24 cellular contexts compared by ENCODE assay signal in the genomic region with DNA sequence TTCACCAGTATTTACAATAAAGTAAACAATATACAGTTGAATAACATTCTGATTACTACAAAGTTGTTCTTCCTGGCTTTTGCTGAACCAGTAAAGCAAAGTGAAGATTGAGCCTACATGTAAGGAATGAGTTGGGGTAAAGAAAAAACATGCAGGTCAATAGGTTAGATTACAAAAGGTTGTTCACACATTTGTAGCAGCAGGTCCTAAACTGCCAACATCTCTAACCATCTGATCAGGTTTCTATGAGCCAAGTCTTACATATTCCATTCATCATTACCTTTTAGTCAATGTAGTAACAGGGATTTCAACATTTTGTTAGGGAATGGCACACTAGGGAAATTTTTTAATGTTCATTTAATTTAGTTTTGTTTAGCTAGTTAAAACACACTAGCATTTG. TPM values are rescaled to one million over a fixed set of nuclear protein-coding genes. Genes with fewer than 3 reads are reported as not detected.
DNase-seq lines count a peak whose midpoint lies in the region; ATAC-seq, FAIRE-seq and TF ChIP-seq lines count a peak whose summit lies in the region.
"Had no signal": no experiment of that assay in that cellular context is flagged by ENCODE, and none has a peak within 500 bp of the region (broad histone marks: within the 10 kb centered on the region; RNA-seq: fewer than 3 reads in every experiment).

No MANE protein-coding gene starts in this region.

- no peak overlapping the region for H4K8ac ChIP-seq in IMR-90 (ENCODE audit: low read depth in 2 of 2, low read length in 2 of 2)

- no peaks in the 10 kb centered on the region; the same call in 1 of the 2 replicates for H3K36me3 ChIP-seq in IMR-90 (ENCODE audit: control insufficient read depth, insufficient read depth, low read length)
- no peaks in the 10 kb centered on the region for H3K36me3 ChIP-seq in brain microvascular endothelial cell (replicated peaks)
- H3K36me3 ChIP-seq: BLaER1 treated with 17β-estradiol and CSF1 and Interleukin-3, amounts not matched to agents 10 nM and 100 nM had no signal

- no peak overlapping the region for H3K27ac ChIP-seq in IMR-90 (ENCODE audit: insufficient read depth, low read length)
- H3K27ac ChIP-seq in brain microvascular endothelial cell: no peak overlapping the region
- H3K27ac ChIP-seq: A549 had no signal

- H3K4me2 ChIP-seq in IMR-90 (ENCODE audit: low read depth, low read length): no peak overlapping the region
- H3K4me2 ChIP-seq: A549 had no signal

- intact Hi-C loops in IMR-90 (cut with micrococcal nuclease): no loop called here
- intact Hi-C loops in dendritic cell treated with granulocyte-macrophage colony-stimulating factor and Interleukin-4, amounts not matched to agents 40 ng/mL and 50 ng/mL, for 4 days (cut with micrococcal nuclease): loop anchor here (2.0 kb wide), 1 partner anchor 13 kb away; no protein-coding TSS in a partner anchor

- H2BK20ac ChIP-seq in IMR-90 (ENCODE audit: low read depth, low read length): no peak overlapping the region

- H3K4me3 Mint-ChIP-seq in dendritic cell treated with granulocyte-macrophage colony-stimulating factor and Interleukin-4, amounts not matched to agents 40 ng/mL and 50 ng/mL, for 4 days: no peak overlapping the region
- H3K4me3 Mint-ChIP-seq: CD4-positive, alpha-beta T cell had no signal

- no peak overlapping the region for H3K18ac ChIP-seq in IMR-90 (ENCODE audit: low read depth, low read length)

- H3K4ac ChIP-seq in IMR-90 (ENCODE audit: low read depth, low read length): no peak overlapping the region

- no TSS peak for BruUV-seq in IMR-90 (replicated peaks; lab: Mats Ljungman, UMichigan)

- no peak overlapping the region for H3K14ac ChIP-seq in IMR-90 (replicated peaks; ENCODE audit: low read depth, low read length)

- no peak overlapping the region for H2BK5ac ChIP-seq in IMR-90 (ENCODE audit: low read depth, low read length, poor library complexity, severe bottlenecking)

- H2BK120ac ChIP-seq in IMR-90 (ENCODE audit: low read depth, low read length): 0 out of 2 replicates have a peak overlapping the region, but pooled peaks have one; percentile 6

- H4K5ac ChIP-seq in IMR-90 (ENCODE audit: low read depth, low read length): no peak overlapping the region

- POLR2A ChIA-PET in IMR-90 (lab: Charles Lee; ENCODE audit: unreplicated experiment): no interaction called here

- H3K4me3 ChIP-seq in IMR-90 (ENCODE audit: insufficient read depth, low read depth, low read length): no peak overlapping the region
- no peak overlapping the region for H3K4me3 ChIP-seq in brain microvascular endothelial cell (ENCODE audit: low read depth, low read length)
- H3K4me3 ChIP-seq: A549; BLaER1 treated with 17β-estradiol and CSF1 and Interleukin-3, amounts not matched to agents 10 nM and 100 nM; GM12878 had no signal

- TF ChIP-seq RAD21 in IMR-90 (IDR thresholded peaks at IDR 0.05; ENCODE audit: low read length): no peak

- DNase-seq in GM12891 (ENCODE audit: insufficient read length, low spot score) (no peak), IMR-90 (no peak), renal cortical epithelial cell (ENCODE audit: low read depth) (peak; percentile 30), NCI-H345 (lab: John Stamatoyannopoulos, UW) (no peak), GDM1 (lab: John Stamatoyannopoulos, UW) (no peak), brain microvascular endothelial cell (no peak)
- DNase-seq: CD4-positive, alpha-beta T cell; COR-L47; NCI-H1092 treated with DMSO at 0.1 percent for 48 hours; NCI-H1436 treated with DMSO at 0.1 percent for 48 hours; NCI-H1930; NCI-H510A; NCI-H69; SHP77; T-helper 1 cell had no signal

- TF ChIP-seq POLR2A in GM12891 (IDR thresholded peaks at IDR 0.05; ENCODE audit: low read depth, low read length) (no peak), IMR-90 (IDR thresholded peaks at IDR 0.05; ENCODE audit: low read depth, low read length) (no peak)

- H3K4me1 ChIP-seq in IMR-90 (ENCODE audit: control insufficient read depth, insufficient read depth, low read length): peaks cover 5% of the 10 kb centered on the region

- peaks cover 70% of the 10 kb centered on the region for H3K4me1 Mint-ChIP-seq in dendritic cell treated with granulocyte-macrophage colony-stimulating factor and Interleukin-4, amounts not matched to agents 40 ng/mL and 50 ng/mL, for 4 days (ENCODE audit: low read depth)

- peak overlapping the region; percentile 76 for H3K27ac Mint-ChIP-seq in dendritic cell treated with granulocyte-macrophage colony-stimulating factor and Interleukin-4, amounts not matched to agents 40 ng/mL and 50 ng/mL, for 4 days
- H3K27ac Mint-ChIP-seq: CD4-positive, alpha-beta T cell had no signal

- H3K9me3 Mint-ChIP-seq in dendritic cell treated with granulocyte-macrophage colony-stimulating factor and Interleukin-4, amounts not matched to agents 40 ng/mL and 50 ng/mL, for 4 days: no peaks in the 10 kb centered on the region
- H3K9me3 Mint-ChIP-seq: CD4-positive, alpha-beta T cell had no signal

- peaks cover 11% of the 10 kb centered on the region for H3K9me1 ChIP-seq in IMR-90 (ENCODE audit: insufficient read depth, low read length)

- H4K91ac ChIP-seq in IMR-90 (ENCODE audit: insufficient read depth, low read depth, low read length): no peak overlapping the region

- no peaks in the 10 kb centered on the region for H3K27me3 ChIP-seq in IMR-90 (ENCODE audit: control insufficient read depth, insufficient read depth, low read length)
- no peaks in the 10 kb centered on the region for H3K27me3 ChIP-seq in brain microvascular endothelial cell (replicated peaks)
- H3K27me3 ChIP-seq: BLaER1 treated with 17β-estradiol and CSF1 and Interleukin-3, amounts not matched to agents 10 nM and 100 nM had no signal

- H3K9me3 ChIP-seq in IMR-90 (ENCODE audit: control insufficient read depth, insufficient read depth, low read length): no peaks in the 10 kb centered on the region
- H3K9me3 ChIP-seq: A549; BLaER1 treated with 17β-estradiol and CSF1 and Interleukin-3, amounts not matched to agents 10 nM and 100 nM had no signal

- in situ Hi-C loops in IMR-90 (cut with MboI; ENCODE audit: low sequenced_read_pairs) (no loop called here), brain microvascular endothelial cell (cut with HindIII; ENCODE audit: low pct_ligation_motif_present, low sequenced_read_pairs) (no loop called here)

- dilution Hi-C loops in IMR-90 (cut with HindIII; ENCODE audit: low sequenced_read_pairs, unreplicated experiment): no loop called here

- peak; percentile 33 for FAIRE-seq in GM12891 (lab: Jason Lieb, UNC)
- FAIRE-seq: A549, G401.6, H1 had no signal

- H2AFZ ChIP-seq in IMR-90 (replicated peaks; ENCODE audit: low read length, poor library complexity): no peak overlapping the region

- no peak overlapping the region for H3K9ac ChIP-seq in IMR-90 (ENCODE audit: low read depth, low read length)
- H3K9ac ChIP-seq: BLaER1 treated with 17β-estradiol and CSF1 and Interleukin-3, amounts not matched to agents 10 nM and 100 nM had no signal

- no peak overlapping the region for H3K56ac ChIP-seq in IMR-90 (ENCODE audit: extremely low read depth, insufficient read depth, low read length)

- no peak overlapping the region for H2BK15ac ChIP-seq in IMR-90 (ENCODE audit: low read depth, low read length)

- peaks cover 0 to 3% of the 10 kb centered on the region in 2 experiments; a peak in 1 of 4 replicates for H3K79me1 ChIP-seq in IMR-90 (ENCODE audit: low read depth in 1 of 2, low read length in 2 of 2)

- no peaks in the 10 kb centered on the region for H3K36me3 Mint-ChIP-seq in dendritic cell treated with granulocyte-macrophage colony-stimulating factor and Interleukin-4, amounts not matched to agents 40 ng/mL and 50 ng/mL, for 4 days (ENCODE audit: low read depth)

- H2AK5ac ChIP-seq in IMR-90 (ENCODE audit: low read depth, low read length): no peak overlapping the region

- TF ChIP-seq CTCF in IMR-90 (conservative IDR thresholded peaks at IDR 0.05; ENCODE audit: low read depth, low read length) (no peak), brain microvascular endothelial cell (IDR thresholded peaks at IDR 0.05; ENCODE audit: low read depth, low read length, missing control alignments) (no peak)

- H4K20me1 ChIP-seq in IMR-90 (ENCODE audit: insufficient read depth, low read length): peaks cover 3% of the 10 kb centered on the region; the same call in 1 of the 2 replicates
- H4K20me1 ChIP-seq: BLaER1 treated with 17β-estradiol and CSF1 and Interleukin-3, amounts not matched to agents 10 nM and 100 nM had no signal

- H3K23ac ChIP-seq in IMR-90 (ENCODE audit: low read depth, low read length): no peak overlapping the region

- no peak overlapping the region for H2AK9ac ChIP-seq in IMR-90 (replicated peaks; ENCODE audit: low read depth, low read length, poor library complexity)

- peaks cover 2% of the 10 kb centered on the region for H3K27me3 Mint-ChIP-seq in dendritic cell treated with granulocyte-macrophage colony-stimulating factor and Interleukin-4, amounts not matched to agents 40 ng/mL and 50 ng/mL, for 4 days

- ATAC-seq in IMR-90 (ENCODE audit: low read depth): no peak
- ATAC-seq: A549, HCT116 had no signal

- CTCF ChIA-PET in IMR-90 (lab: Yijun Ruan, JAX): no interaction called here

TF ChIP-seq in GM12891, 5 proteins besides CTCF, POLR2A, EP300 and RAD21:
- TF ChIP-seq TAF1 (IDR thresholded peaks at IDR 0.05; ENCODE audit: low read depth, low read length) (no peak), PAX5 (IDR thresholded peaks at IDR 0.05; ENCODE audit: insufficient read depth, low read length, severe bottlenecking) (no peak), POLR2AphosphoS5 (IDR thresholded peaks at IDR 0.05; ENCODE audit: low read depth, low read length) (no peak), POU2F2 (IDR thresholded peaks at IDR 0.05; ENCODE audit: low read depth, low read length) (no peak), SPI1 (IDR thresholded peaks at IDR 0.05; ENCODE audit: low read depth, low read length) (no peak)

TF ChIP-seq in IMR-90, 13 proteins besides CTCF, POLR2A, EP300 and RAD21:
- TF ChIP-seq NFE2L2 (IDR thresholded peaks at IDR 0.05; ENCODE audit: low read depth, low read length): no peak
- TF ChIP-seq MAFK (IDR thresholded peaks at IDR 0.05; ENCODE audit: low read depth, low read length): no peak
- no peak for TF ChIP-seq CEBPB (IDR thresholded peaks at IDR 0.05; ENCODE audit: low read depth, low read length)

RNA-seq across cellular contexts. Expression of a gene that starts 9.3 kb away (rescaled TPM):
- 33.1 TPM for polyA plus RNA-seq in GM12891 (2012; ENCODE audit: low read depth, missing spikeins)
- total RNA-seq in IMR-90 (2012; rRNA removed) (0.72 and 0.83 TPM in 2 replicates), renal cortical epithelial cell (1.6 and 3.1 TPM in 2 replicates)
- polyA plus RNA-seq in IMR-90 (2012; rRNA removed): 1.1 and 1.5 TPM in 2 replicates
- polyA plus RNA-seq in IMR-90 (2012; cell fraction: cytosol; rRNA removed): 1.4 and 1.8 TPM in 2 replicates
- polyA plus RNA-seq in IMR-90 (2012; cell fraction: nucleus; rRNA removed; ENCODE audit: low replicate concordance): 0.30 and 0.62 TPM in 2 replicates
- total RNA-seq: HT-29 had no signal

RNA-seq across cellular contexts. Expression of a gene that starts 59.5 kb away (rescaled TPM):
- 0.01 TPM for polyA plus RNA-seq in GM12891 (2012; ENCODE audit: low read depth, missing spikeins)
- total RNA-seq in IMR-90 (2012; rRNA removed) (10.6 and 10.8 TPM in 2 replicates), renal cortical epithelial cell (0.17 and 0.40 TPM in 2 replicates)
- polyA plus RNA-seq in IMR-90 (2012; rRNA removed): 2.8 and 3.3 TPM in 2 replicates
- polyA plus RNA-seq in IMR-90 (2012; cell fraction: cytosol; rRNA removed): 1.1 and 2.0 TPM in 2 replicates
- polyA plus RNA-seq in IMR-90 (2012; cell fraction: nucleus; rRNA removed; ENCODE audit: low replicate concordance): 0.29 and 1.6 TPM in 2 replicates
- total RNA-seq: CD4-positive, alpha-beta T cell; GM12878; SK-MEL-5 had no signal
- polyA plus RNA-seq: GM12878 had no signal
